23 cellular contexts compared by ENCODE assay signal in the genomic region with DNA sequence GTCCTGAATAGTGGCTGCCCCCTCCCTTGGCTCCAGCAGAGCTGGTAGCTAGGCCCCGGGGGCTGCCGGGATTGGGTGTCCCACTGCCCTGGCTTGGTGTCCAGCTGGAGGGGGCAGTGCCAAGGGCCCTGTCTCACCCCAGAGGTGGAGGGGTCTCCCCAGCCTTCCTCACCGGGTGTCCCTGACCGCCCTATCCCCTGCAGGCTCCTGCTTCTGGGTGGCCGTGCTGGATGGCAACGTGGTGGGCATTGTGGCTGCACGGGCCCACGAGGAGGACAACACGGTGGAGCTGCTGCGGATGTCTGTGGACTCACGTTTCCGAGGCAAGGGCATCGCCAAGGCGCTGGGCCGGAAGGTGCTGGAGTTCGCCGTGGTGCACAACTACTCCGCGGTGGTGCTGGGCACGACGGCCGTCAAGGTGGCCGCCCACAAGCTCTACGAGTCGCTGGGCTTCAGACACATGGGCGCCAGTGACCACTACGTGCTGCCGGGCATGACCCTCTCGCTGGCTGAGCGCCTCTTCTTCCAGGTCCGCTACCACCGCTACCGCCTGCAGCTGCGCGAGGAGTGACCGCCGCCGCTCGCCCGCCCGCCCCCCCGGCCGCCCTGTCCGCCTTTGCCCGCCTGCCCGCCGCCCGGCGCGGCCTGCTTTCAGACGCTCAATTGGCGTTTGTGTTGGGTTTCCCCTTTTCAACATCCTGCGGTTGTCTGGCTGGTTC. TPM values are rescaled to one million over a fixed set of nuclear protein-coding genes. Genes with fewer than 3 reads are reported as not detected.
DNase-seq lines count a peak whose midpoint lies in the region; ATAC-seq and TF ChIP-seq lines count a peak whose summit lies in the region.
"Had no signal": no experiment of that assay in that cellular context is flagged by ENCODE, and none has a peak within 500 bp of the region (broad histone marks: within the 10 kb centered on the region; RNA-seq: fewer than 3 reads in every experiment).

No MANE protein-coding gene starts in this region.

- H3K4me1 Mint-ChIP-seq in glutamatergic neuron (ENCODE audit: low read depth, unreplicated experiment) = no peaks in the 10 kb centered on the region
- H3K4me1 Mint-ChIP-seq: CD4-positive, alpha-beta memory T cell had no signal

- H3K27me3 Mint-ChIP-seq in glutamatergic neuron (ENCODE audit: unreplicated experiment) = peaks cover 7% of the 10 kb centered on the region

- H3K27ac ChIP-seq in left ventricle myocardium inferior (replicated peaks) (no peak overlapping the region), PC-3 (ENCODE audit: low read length) (no peak overlapping the region)
- H3K27ac ChIP-seq: BLaER1, KMS-11 had no signal

- no peak overlapping the region; the same call in 1 of the 2 replicates for H3K9ac ChIP-seq in PC-3 (ENCODE audit: low read length)
- H3K9ac ChIP-seq: BLaER1, KMS-11 had no signal

- POLR2A ChIA-PET in PC-3 (lab: Charles Lee; ENCODE audit: unreplicated experiment) = no interaction called here

- H3K9me3 Mint-ChIP-seq in glutamatergic neuron (ENCODE audit: unreplicated experiment) = peaks cover 4% of the 10 kb centered on the region
- H3K9me3 Mint-ChIP-seq: CD4-positive, alpha-beta memory T cell had no signal

- no peak for TF ChIP-seq CTCF in left ventricle myocardium inferior (IDR thresholded peaks at IDR 0.05; ENCODE audit: borderline replicate concordance)
- no peak for TF ChIP-seq CTCF in PC-3 (conservative IDR thresholded peaks at IDR 0.05; ENCODE audit: low read depth, low read length)
- no peak for TF ChIP-seq CTCF in glutamatergic neuron (IDR thresholded peaks at IDR 0.05; ENCODE audit: partially characterized antibody, unreplicated experiment)

- no peak overlapping the region for H3K27ac Mint-ChIP-seq in glutamatergic neuron (ENCODE audit: unreplicated experiment)
- H3K27ac Mint-ChIP-seq: CD4-positive, alpha-beta memory T cell had no signal

- H3F3A ChIP-seq in PC-3 (ENCODE audit: low read length, unreplicated experiment) = no peaks in the 10 kb centered on the region

- intact Hi-C loops in left ventricle myocardium inferior (cut with micrococcal nuclease) = no loop called here
- intact Hi-C loops in cardiac septum (cut with DNase I) = no loop called here
- intact Hi-C loops in PC-3 (cut with micrococcal nuclease) = no loop called here
- intact Hi-C loops in posterior vena cava (cut with DNase I) = no loop called here
- intact Hi-C loops in head of caudate nucleus (cut with DNase I) = no loop called here

- CTCF ChIA-PET in PC-3 (lab: Charles Lee) = no interaction called here

- no peak overlapping the region for H3K4me3 Mint-ChIP-seq in glutamatergic neuron (ENCODE audit: unreplicated experiment)
- H3K4me3 Mint-ChIP-seq: CD4-positive, alpha-beta memory T cell had no signal

- no TSS peak for BruUV-seq in PC-3 (replicated peaks; lab: Mats Ljungman, UMichigan)

- H3K4me3 ChIP-seq in left ventricle myocardium inferior = no peak overlapping the region
- no peak overlapping the region; the same call in 1 of the 2 replicates for H3K4me3 ChIP-seq in PC-3 (ENCODE audit: low read length)
- H3K4me3 ChIP-seq: BLaER1, HAP-1 had no signal

- peak overlapping the region; percentile 93 for H2AFZ ChIP-seq in PC-3 (ENCODE audit: low read length)

- H3K4me2 ChIP-seq in PC-3 (ENCODE audit: low read length) = peak overlapping the region; percentile 87
- H3K4me2 ChIP-seq: BLaER1, KMS-11 had no signal

- DNase-seq in left ventricle myocardium inferior (peak; percentile 12), cardiac septum (ENCODE audit: low spot score) (no peak), PC-3 (no peak), glutamatergic neuron (peak; percentile 16), posterior vena cava (ENCODE audit: low spot score) (peak; percentile 78), NCI-H526 treated with DMSO at 0.1 percent for 48 hours (lab: John Stamatoyannopoulos, UW) (no peak), head of caudate nucleus (no peak)
- DNase-seq: COR-L47, DMS79 treated with DMSO at 0.1 percent for 48 hours, GF-D8, MM.1S, NCI-H1048, NCI-H1417 treated with DMSO at 0.1 percent for 48 hours, NCI-H1694 treated with DMSO at 0.1 percent for 48 hours, NCI-H2081, NCI-H2227 treated with DMSO at 0.1 percent for 48 hours, NCI-H69 had no signal

- ATAC-seq in PC-3 = no peak
- ATAC-seq in GM21526 (IDR thresholded peaks at IDR 0.05; ENCODE audit: low FRiP score, unreplicated experiment) = no peak
- ATAC-seq: SK-N-SH treated with all-trans-retinoic acid at 6 μM for 48 hours had no signal

- H3K79me2 ChIP-seq in PC-3 (ENCODE audit: low read length) = no peaks in the 10 kb centered on the region

- no peaks in the 10 kb centered on the region for H3K36me3 ChIP-seq in left ventricle myocardium inferior
- no peaks in the 10 kb centered on the region for H3K36me3 ChIP-seq in PC-3 (ENCODE audit: low read depth, low read length)

- H3K27me3 ChIP-seq in left ventricle myocardium inferior (ENCODE audit: low read depth) (peaks cover 66% of the 10 kb centered on the region), PC-3 (ENCODE audit: low read length) (no peaks in the 10 kb centered on the region)

- H3K9me3 ChIP-seq in left ventricle myocardium inferior (replicated peaks) = no peaks in the 10 kb centered on the region
- H3K9me3 ChIP-seq in PC-3 (ENCODE audit: low read length) = no peaks in the 10 kb centered on the region
- H3K9me3 ChIP-seq: BLaER1, HAP-1 had no signal

- no peaks in the 10 kb centered on the region for H3K36me3 Mint-ChIP-seq in glutamatergic neuron (ENCODE audit: unreplicated experiment)
- H3K36me3 Mint-ChIP-seq: CD4-positive, alpha-beta memory T cell had no signal

- H4K20me1 ChIP-seq in PC-3 (ENCODE audit: low read length) = no peaks in the 10 kb centered on the region

- H3K4me1 ChIP-seq in left ventricle myocardium inferior (peaks cover 9% of the 10 kb centered on the region), PC-3 (ENCODE audit: insufficient read depth, low read length) (no peaks in the 10 kb centered on the region; the same call in 1 of the 2 replicates)
- H3K4me1 ChIP-seq: HAP-1 had no signal

- no peaks in the 10 kb centered on the region for H3K9me2 ChIP-seq in PC-3 (replicated peaks; ENCODE audit: low read length)

RNA-seq across cellular contexts. Expression of a gene that starts 4.6 kb away (rescaled TPM):
- 0.52 TPM for total RNA-seq in left ventricle myocardium inferior
- 1.1 TPM for total RNA-seq in cardiac septum
- total RNA-seq in PC-3 (2014; rRNA removed) = 1.6 and 2.0 TPM in 2 replicates
- total RNA-seq in glutamatergic neuron (ENCODE audit: unreplicated experiment) = 8.3 TPM
- total RNA-seq in posterior vena cava = under 1 TPM; 0.19 to 0.52 TPM
- total RNA-seq: CD4-positive, alpha-beta memory T cell had no signal

RNA-seq across cellular contexts. Expression of a gene that starts 54.9 kb away (rescaled TPM):
- 10.2 TPM for total RNA-seq in left ventricle myocardium inferior
- 14.7 TPM for total RNA-seq in cardiac septum
- 30.0 and 35.8 TPM in 2 replicates for total RNA-seq in PC-3 (2014; rRNA removed)
- total RNA-seq in glutamatergic neuron (ENCODE audit: unreplicated experiment) = 39.6 TPM
- 10 to 100 TPM; 16.2 to 17.3 TPM for total RNA-seq in posterior vena cava

Comparison
In these comparisons a context has a peak if more than half of its experiments do, and no peak if none do; other contexts are left out.
1. DNase-seq: peak in left ventricle myocardium inferior (single experiment), glutamatergic neuron (single experiment) and posterior vena cava (single experiment); none in cardiac septum (single experiment), PC-3 (single experiment), NCI-H526 treated with DMSO at 0.1 percent for 48 hours (single experiment) and head of caudate nucleus (0 of 42).